In genomic region chr19:8307965-8308866, GRCh38 we compare ENCODE assay signal across 1 cellular context.
TF ChIP-seq lines count a peak whose summit lies in the region.

CD320 (minus strand) TSS chr19:8308358; CDS start chr19:8308290, 68 bp downstream.

TF ChIP-seq in HepG2, 621 proteins besides CTCF, POLR2A, EP300 and RAD21 (continued from another document):
- TF ChIP-seq CBX5 (CRISPR knock-in tag; IDR thresholded peaks at IDR 0.05; ENCODE audit: borderline replicate concordance) (no peak), EHMT2 (IDR thresholded peaks at IDR 0.05; ENCODE audit: borderline replicate concordance, low read depth, low read length) (no peak), KDM1A (CRISPR knock-in tag; IDR thresholded peaks at IDR 0.05) (no peak), PITX1 (CRISPR knock-in tag; IDR thresholded peaks at IDR 0.05) (peak; percentile 55), ZFY (CRISPR knock-in tag; IDR thresholded peaks at IDR 0.05) (peak; percentile 97), SATB2 (CRISPR knock-in tag; IDR thresholded peaks at IDR 0.05) (peak; percentile 87), PCBP2 (optimal IDR thresholded peaks at IDR 0.05; ENCODE audit: low read depth, low read length, poor library complexity, severe bottlenecking) (no peak), HNRNPLL (IDR thresholded peaks at IDR 0.05; ENCODE audit: low read depth, low read length, poor library complexity, severe bottlenecking) (peak; percentile 61), ZNF550 (CRISPR knock-in tag; IDR thresholded peaks at IDR 0.05; ENCODE audit: borderline replicate concordance) (no peak), NFKB2 (CRISPR knock-in tag; IDR thresholded peaks at IDR 0.05; ENCODE audit: borderline replicate concordance) (peak; percentile 93; the same call in 1 of the 2 replicates), ZKSCAN8 (CRISPR knock-in tag; IDR thresholded peaks at IDR 0.05; ENCODE audit: borderline replicate concordance) (no peak), ATF4 (CRISPR knock-in tag; IDR thresholded peaks at IDR 0.05) (peak in 1 of 2 experiments; percentile 38; a peak in 1 of 4 replicates), KDM5B (CRISPR knock-in tag; IDR thresholded peaks at IDR 0.05; ENCODE audit: borderline replicate concordance) (peak; percentile 99), ZMYM3 (CRISPR knock-in tag; IDR thresholded peaks at IDR 0.05) (peak; percentile 35; the same call in 1 of the 2 replicates), PRDM4 (CRISPR knock-in tag; IDR thresholded peaks at IDR 0.05; ENCODE audit: borderline replicate concordance) (no peak), DNMT1 (CRISPR knock-in tag; IDR thresholded peaks at IDR 0.05) (no peak)
